Comparison of ENCODE assay signal across 24 cellular contexts in the genomic region with DNA sequence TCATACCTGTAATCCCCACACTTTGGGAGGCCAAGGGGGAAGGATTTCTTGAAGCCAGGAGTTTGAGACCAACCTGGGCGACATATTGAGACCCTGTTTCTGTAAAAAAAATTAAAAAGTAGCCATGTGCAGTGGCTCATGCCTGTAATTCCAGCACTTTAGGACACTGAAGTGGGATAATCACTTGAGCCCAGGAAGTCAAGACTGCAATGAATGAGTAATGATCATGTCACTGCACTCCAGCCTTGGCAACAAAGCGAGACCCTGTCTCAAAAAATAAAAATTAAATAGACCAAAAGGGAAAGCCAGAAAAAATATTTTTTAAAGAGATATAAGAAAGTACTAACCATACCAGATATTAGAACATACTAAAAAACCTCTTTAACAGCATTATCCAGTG.
"Had no signal": no experiment of that assay in that cellular context is flagged by ENCODE, and none has a peak within 500 bp of the region (broad histone marks: within the 10 kb centered on the region; RNA-seq: fewer than 3 reads in every experiment).

No MANE protein-coding gene starts in this region.

- H3K9me3 ChIP-seq: adrenal gland, ascending aorta, breast epithelium, esophagus squamous epithelium, gastroesophageal sphincter, lower lobe of right lung, sigmoid colon, thoracic aorta, upper lobe of left lung had no signal

- H3K4me1 ChIP-seq: adrenal gland, breast epithelium, esophagus squamous epithelium, gastroesophageal sphincter, lower lobe of right lung, spleen, upper lobe of left lung had no signal

- DNase-seq: activated CD4-positive, alpha-beta T cell treated with anti-CD3 and anti-CD28 coated beads, Interleukin-2, amount 50 U/mL, for 4 hours; activated CD8-positive, alpha-beta memory T cell treated with anti-CD3 and anti-CD28 coated beads for 24 hours; activated CD8-positive, alpha-beta memory T cell treated with anti-CD3 and anti-CD28 coated beads, Interleukin-2, amount 50 U/mL, for 4 hours; activated T-cell treated with anti-CD3 and anti-CD28 coated beads, Interleukin-2, amount 50 U/mL, for 24 hours; adrenal gland; cerebellar nuclear complex; esophagus squamous epithelium; head of caudate nucleus; lower lobe of right lung; naive B cell; occipital lobe; posterior cingulate gyrus; retina; sigmoid colon; spleen; stimulated activated CD4-positive, alpha-beta T cell treated with anti-CD3 and anti-CD28 coated beads, Interleukin-4, amount 100 ng/mL, for 1 hour; stimulated activated naive CD4-positive, alpha-beta T cell treated with Interleukin-2 at 50 U/mL for 16 hours; T-helper 9 cell; upper lobe of left lung had no signal

- H3K36me3 ChIP-seq: adrenal gland, ascending aorta, breast epithelium, esophagus squamous epithelium, gastroesophageal sphincter, lower lobe of right lung, sigmoid colon, spleen, thoracic aorta, upper lobe of left lung had no signal

- H3K4me3 ChIP-seq: adrenal gland, ascending aorta, breast epithelium, coronary artery, esophagus squamous epithelium, gastroesophageal sphincter, lower lobe of right lung, sigmoid colon, spleen, thoracic aorta, upper lobe of left lung had no signal

- H3K27ac ChIP-seq: adrenal gland, ascending aorta, breast epithelium, coronary artery, esophagus squamous epithelium, gastroesophageal sphincter, lower lobe of right lung, sigmoid colon, spleen, thoracic aorta, upper lobe of left lung had no signal

- H3K27me3 ChIP-seq: adrenal gland, ascending aorta, breast epithelium, esophagus squamous epithelium, gastroesophageal sphincter, sigmoid colon, spleen, upper lobe of left lung had no signal
